2 cellular contexts compared by ENCODE assay signal in genomic region chr11:10310301-10310841, GRCh38.
A peak's percentile ranks its signal among the peaks of the same experiment; 100 is the strongest.
TF ChIP-seq lines count a peak whose summit lies in the region.

No MANE protein-coding gene starts in this region.

TF ChIP-seq in HCT116, 20 proteins besides CTCF, POLR2A, EP300 and RAD21:
- TF ChIP-seq, protein P1, sequence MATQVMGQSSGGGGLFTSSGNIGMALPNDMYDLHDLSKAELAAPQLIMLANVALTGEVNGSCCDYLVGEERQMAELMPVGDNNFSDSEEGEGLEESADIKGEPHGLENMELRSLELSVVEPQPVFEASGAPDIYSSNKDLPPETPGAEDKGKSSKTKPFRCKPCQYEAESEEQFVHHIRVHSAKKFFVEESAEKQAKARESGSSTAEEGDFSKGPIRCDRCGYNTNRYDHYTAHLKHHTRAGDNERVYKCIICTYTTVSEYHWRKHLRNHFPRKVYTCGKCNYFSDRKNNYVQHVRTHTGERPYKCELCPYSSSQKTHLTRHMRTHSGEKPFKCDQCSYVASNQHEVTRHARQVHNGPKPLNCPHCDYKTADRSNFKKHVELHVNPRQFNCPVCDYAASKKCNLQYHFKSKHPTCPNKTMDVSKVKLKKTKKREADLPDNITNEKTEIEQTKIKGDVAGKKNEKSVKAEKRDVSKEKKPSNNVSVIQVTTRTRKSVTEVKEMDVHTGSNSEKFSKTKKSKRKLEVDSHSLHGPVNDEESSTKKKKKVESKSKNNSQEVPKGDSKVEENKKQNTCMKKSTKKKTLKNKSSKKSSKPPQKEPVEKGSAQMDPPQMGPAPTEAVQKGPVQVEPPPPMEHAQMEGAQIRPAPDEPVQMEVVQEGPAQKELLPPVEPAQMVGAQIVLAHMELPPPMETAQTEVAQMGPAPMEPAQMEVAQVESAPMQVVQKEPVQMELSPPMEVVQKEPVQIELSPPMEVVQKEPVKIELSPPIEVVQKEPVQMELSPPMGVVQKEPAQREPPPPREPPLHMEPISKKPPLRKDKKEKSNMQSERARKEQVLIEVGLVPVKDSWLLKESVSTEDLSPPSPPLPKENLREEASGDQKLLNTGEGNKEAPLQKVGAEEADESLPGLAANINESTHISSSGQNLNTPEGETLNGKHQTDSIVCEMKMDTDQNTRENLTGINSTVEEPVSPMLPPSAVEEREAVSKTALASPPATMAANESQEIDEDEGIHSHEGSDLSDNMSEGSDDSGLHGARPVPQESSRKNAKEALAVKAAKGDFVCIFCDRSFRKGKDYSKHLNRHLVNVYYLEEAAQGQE (IDR thresholded peaks at IDR 0.05; ENCODE audit: low read depth) = no peak
- no peak for TF ChIP-seq JUND (IDR thresholded peaks at IDR 0.05)
- peak; percentile 12 for TF ChIP-seq TCF7L2 (IDR thresholded peaks at IDR 0.05; ENCODE audit: borderline replicate concordance, extremely low read depth, insufficient read depth, insufficient read length)
TF ChIP-seq in HCT116: peak in this region for 1.

TF ChIP-seq in GM12878, 131 proteins besides CTCF, POLR2A, EP300 and RAD21:
- TF ChIP-seq EED (IDR thresholded peaks at IDR 0.05; ENCODE audit: low read depth) (peak; percentile 36; the same call in 1 of the 2 replicates), MTA2 (IDR thresholded peaks at IDR 0.05; ENCODE audit: low read depth) (0 out of 2 replicates have a peak, but pooled peaks have one; percentile 22), IKZF2 (IDR thresholded peaks at IDR 0.05) (peak; percentile 57 to 58; a peak in 3 of 4 replicates), NFIC (IDR thresholded peaks at IDR 0.05; ENCODE audit: low read depth, low read length) (peak; percentile 35; the same call in 1 of the 2 replicates), CREM (IDR thresholded peaks at IDR 0.05; ENCODE audit: low read depth) (peak; percentile 66; the same call in 1 of the 2 replicates), RUNX3 (IDR thresholded peaks at IDR 0.05; ENCODE audit: low read length) (peak; percentile 64), ZNF622 (IDR thresholded peaks at IDR 0.05) (no peak), NBN (IDR thresholded peaks at IDR 0.05) (peak; percentile 42; the same call in 1 of the 2 replicates), SIN3A (IDR thresholded peaks at IDR 0.05; ENCODE audit: low read depth, low read length) (no peak), ATF2 (IDR thresholded peaks at IDR 0.05; ENCODE audit: low read length) (peak; percentile 85), NFYA (IDR thresholded peaks at IDR 0.05; ENCODE audit: borderline replicate concordance, low read depth, low read length) (no peak), ZZZ3 (IDR thresholded peaks at IDR 0.05; ENCODE audit: control insufficient read depth, insufficient read length, low read depth) (no peak), SRF (IDR thresholded peaks at IDR 0.05; ENCODE audit: low read depth in 2 of 2, low read length in 2 of 2) (peak in 1 of 2 experiments; percentile 81; a peak in 1 of 4 replicates), ESRRA (IDR thresholded peaks at IDR 0.05; ENCODE audit: low read length) (no peak), ATF7 (IDR thresholded peaks at IDR 0.05; ENCODE audit: low read depth) (peak; percentile 44), CREB1 (IDR thresholded peaks at IDR 0.05; ENCODE audit: low read depth) (0 out of 2 replicates have a peak, but pooled peaks have one; percentile 31), MEF2A (IDR thresholded peaks at IDR 0.05; ENCODE audit: insufficient read depth, low read depth, low read length) (peak; percentile 87), ZBED1 (IDR thresholded peaks at IDR 0.05; ENCODE audit: borderline replicate concordance) (0 out of 2 replicates have a peak, but pooled peaks have one; percentile 24), JUNB (IDR thresholded peaks at IDR 0.05) (peak; percentile 70; the same call in 1 of the 2 replicates), STAT1 (conservative IDR thresholded peaks at IDR 0.05) (no peak), PKNOX1 (IDR thresholded peaks at IDR 0.05) (no peak), NR2F1 (conservative IDR thresholded peaks at IDR 0.05) (no peak), CHD2 (IDR thresholded peaks at IDR 0.05; ENCODE audit: borderline replicate concordance, low read depth, low read length) (no peak), GABPA (IDR thresholded peaks at IDR 0.05; ENCODE audit: low read depth) (no peak), MEF2B (IDR thresholded peaks at IDR 0.05; ENCODE audit: partially characterized antibody, poor library complexity, severe bottlenecking) (no peak), FOXM1 (IDR thresholded peaks at IDR 0.05; ENCODE audit: low read depth, low read length) (peak; percentile 53; the same call in 1 of the 2 replicates), DPF2 (IDR thresholded peaks at IDR 0.05) (0 out of 2 replicates have a peak, but pooled peaks have one; percentile 36), MTA3 (IDR thresholded peaks at IDR 0.05; ENCODE audit: borderline replicate concordance, low read length) (peak; percentile 89; the same call in 1 of the 2 replicates), IKZF1 (conservative IDR thresholded peaks at IDR 0.05) (peak; percentile 29; the same call in 1 of the 2 replicates), BACH1 (IDR thresholded peaks at IDR 0.05; ENCODE audit: borderline replicate concordance) (no peak), IRF4 (IDR thresholded peaks at IDR 0.05; ENCODE audit: low read depth, low read length) (peak; percentile 45; the same call in 1 of the 2 replicates), ZBTB33 (IDR thresholded peaks at IDR 0.05) (peak; percentile 92), YY1 (IDR thresholded peaks at IDR 0.05; ENCODE audit: low read depth, low read length) (no peak), BCL3 (IDR thresholded peaks at IDR 0.05; ENCODE audit: borderline replicate concordance, insufficient read depth, low read depth, low read length, poor library complexity, severe bottlenecking) (no peak)
- TF ChIP-seq, protein P2, sequence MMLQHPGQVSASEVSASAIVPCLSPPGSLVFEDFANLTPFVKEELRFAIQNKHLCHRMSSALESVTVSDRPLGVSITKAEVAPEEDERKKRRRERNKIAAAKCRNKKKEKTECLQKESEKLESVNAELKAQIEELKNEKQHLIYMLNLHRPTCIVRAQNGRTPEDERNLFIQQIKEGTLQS (IDR thresholded peaks at IDR 0.05; ENCODE audit: borderline replicate concordance, extremely low read depth, low read depth, low read length) = no peak
- TF ChIP-seq, protein P3, sequence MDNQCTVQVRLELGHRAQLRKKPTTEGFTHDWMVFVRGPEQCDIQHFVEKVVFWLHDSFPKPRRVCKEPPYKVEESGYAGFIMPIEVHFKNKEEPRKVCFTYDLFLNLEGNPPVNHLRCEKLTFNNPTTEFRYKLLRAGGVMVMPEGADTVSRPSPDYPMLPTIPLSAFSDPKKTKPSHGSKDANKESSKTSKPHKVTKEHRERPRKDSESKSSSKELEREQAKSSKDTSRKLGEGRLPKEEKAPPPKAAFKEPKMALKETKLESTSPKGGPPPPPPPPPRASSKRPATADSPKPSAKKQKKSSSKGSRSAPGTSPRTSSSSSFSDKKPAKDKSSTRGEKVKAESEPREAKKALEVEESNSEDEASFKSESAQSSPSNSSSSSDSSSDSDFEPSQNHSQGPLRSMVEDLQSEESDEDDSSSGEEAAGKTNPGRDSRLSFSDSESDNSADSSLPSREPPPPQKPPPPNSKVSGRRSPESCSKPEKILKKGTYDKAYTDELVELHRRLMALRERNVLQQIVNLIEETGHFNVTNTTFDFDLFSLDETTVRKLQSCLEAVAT (IDR thresholded peaks at IDR 0.05) = 0 out of 2 replicates have a peak, but pooled peaks have one; percentile 42
TF ChIP-seq in GM12878: peak in this region for 21.
